14 cellular contexts compared by ENCODE assay signal in the genomic region with DNA sequence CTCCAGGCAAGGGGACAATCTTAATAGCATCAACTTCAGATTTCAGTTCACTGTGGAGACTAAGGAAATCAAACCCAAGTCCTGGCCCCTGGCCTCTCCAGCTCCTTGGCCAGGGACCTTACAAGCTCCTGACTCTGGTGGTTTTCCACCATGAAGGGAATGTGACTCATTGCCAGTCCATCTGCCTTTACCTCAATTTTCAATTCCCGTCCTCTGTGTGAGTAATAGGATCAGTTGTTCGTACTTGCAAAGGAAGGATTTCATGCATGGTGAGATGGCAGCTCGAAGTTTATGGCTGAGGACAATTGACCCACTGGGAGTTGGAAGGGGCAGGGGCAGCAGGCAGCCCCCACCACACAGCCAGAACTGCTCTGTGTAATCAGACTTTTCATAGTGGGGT. TPM values are rescaled to one million over a fixed set of nuclear protein-coding genes. Genes with fewer than 3 reads are reported as not detected.
A peak's percentile ranks its signal among the peaks of the same experiment; 100 is the strongest.
DNase-seq lines count a peak whose midpoint lies in the region; ATAC-seq and TF ChIP-seq lines count a peak whose summit lies in the region.
"Had no signal": no experiment of that assay in that cellular context is flagged by ENCODE, and none has a peak within 500 bp of the region (broad histone marks: within the 10 kb centered on the region; RNA-seq: fewer than 3 reads in every experiment).

No MANE protein-coding gene starts in this region.

- no peak for TF ChIP-seq POLR2A in heart left ventricle (IDR thresholded peaks at IDR 0.05)

- no peak overlapping the region for H3K4me3 ChIP-seq in choroid plexus epithelial cell (ENCODE audit: low read depth, low read length)
- no peak overlapping the region for H3K4me3 ChIP-seq in heart left ventricle
- no peak overlapping the region for H3K4me3 ChIP-seq in SJCRH30
- H3K4me3 ChIP-seq: skin epidermis had no signal

- H3K9me3 Mint-ChIP-seq in activated naive CD8-positive, alpha-beta T cell treated with anti-CD3 and anti-CD28 coated beads for 36 hours, result no peaks in the 10 kb centered on the region
- H3K9me3 Mint-ChIP-seq: H9; stimulated activated naive CD8-positive, alpha-beta T cell treated with anti-CD3 and anti-CD28 coated beads, Interleukin-15, Interleukin-2, amounts not matched to agents 100 ng/mL and 50 ng/mL, for 24 hours had no signal

- H3K36me3 ChIP-seq in heart left ventricle (no peaks in the 10 kb centered on the region), SJCRH30 (no peaks in the 10 kb centered on the region)

- no peak overlapping the region for H3K27ac Mint-ChIP-seq in activated naive CD8-positive, alpha-beta T cell treated with anti-CD3 and anti-CD28 coated beads for 36 hours
- H3K27ac Mint-ChIP-seq: H9; stimulated activated naive CD8-positive, alpha-beta T cell treated with anti-CD3 and anti-CD28 coated beads, Interleukin-15, Interleukin-2, amounts not matched to agents 100 ng/mL and 50 ng/mL, for 24 hours had no signal

- intact Hi-C loops in heart left ventricle (cut with DNase I), result no loop called here

- H3K27me3 ChIP-seq in heart left ventricle, result no peaks in the 10 kb centered on the region
- 0 out of 2 replicates have a peak, but pooled peaks cover 3% of the 10 kb centered on the region for H3K27me3 ChIP-seq in SJCRH30

- no peaks in the 10 kb centered on the region for H3K4me1 Mint-ChIP-seq in activated naive CD8-positive, alpha-beta T cell treated with anti-CD3 and anti-CD28 coated beads for 36 hours
- H3K4me1 Mint-ChIP-seq: H9 had no signal

- H3K4me3 Mint-ChIP-seq in activated naive CD8-positive, alpha-beta T cell treated with anti-CD3 and anti-CD28 coated beads for 36 hours, result no peak overlapping the region
- H3K4me3 Mint-ChIP-seq: H9; stimulated activated naive CD8-positive, alpha-beta T cell treated with anti-CD3 and anti-CD28 coated beads, Interleukin-15, Interleukin-2, amounts not matched to agents 100 ng/mL and 50 ng/mL, for 24 hours had no signal

- no peaks in the 10 kb centered on the region for H3K4me1 ChIP-seq in heart left ventricle
- no peaks in the 10 kb centered on the region for H3K4me1 ChIP-seq in SJCRH30

- ATAC-seq in heart left ventricle, result no peak

- DNase-seq in AG08395 (ENCODE audit: low spot score) (peak; percentile 63), HS-5 (ENCODE audit: low read depth) (peak; percentile 63), choroid plexus epithelial cell (ENCODE audit: low read depth) (peak; percentile 81), kidney glomerular epithelial cell (lab: John Stamatoyannopoulos, UW) (peak; percentile 29), heart left ventricle (no peak), NCI-H2196 treated with DMSO at 0.1 percent for 48 hours (lab: John Stamatoyannopoulos, UW; ENCODE audit: unreplicated experiment) (no peak), SJCRH30 (no peak)
- no peak for DNase-seq in activated naive CD8-positive, alpha-beta T cell treated with anti-CD3 and anti-CD28 coated beads for 36 hours
- DNase-seq: activated naive CD4-positive, alpha-beta T cell; H9; mesendoderm; NCI-H2107 had no signal

- TF ChIP-seq CTCF in choroid plexus epithelial cell (conservative IDR thresholded peaks at IDR 0.05; ENCODE audit: low read depth, low read length), result no peak
- TF ChIP-seq CTCF in heart left ventricle (IDR thresholded peaks at IDR 0.05), result no peak

- H3K9me3 ChIP-seq in heart left ventricle, result no peaks in the 10 kb centered on the region
- no peaks in the 10 kb centered on the region for H3K9me3 ChIP-seq in SJCRH30 (replicated peaks)

- 77 to 83% (median 79%) methylated on average over 3 of the region's 3 CpGs for WGBS in heart left ventricle, 4 donors

- no peaks in the 10 kb centered on the region for H3K36me3 Mint-ChIP-seq in activated naive CD8-positive, alpha-beta T cell treated with anti-CD3 and anti-CD28 coated beads for 36 hours

- H3K27me3 Mint-ChIP-seq in activated naive CD8-positive, alpha-beta T cell treated with anti-CD3 and anti-CD28 coated beads for 36 hours, result no peaks in the 10 kb centered on the region

- no peak overlapping the region for H3K27ac ChIP-seq in heart left ventricle
- no peak overlapping the region for H3K27ac ChIP-seq in SJCRH30

RNA-seq across cellular contexts. Expression of a gene that starts 42.5 kb away (rescaled TPM):
- total RNA-seq in heart left ventricle, result 1 to 10 TPM in 1 of 9 donors, under 1 TPM in 7, not detected in 1; 0.19 to 1.5 (median 0.35) TPM
- polyA plus RNA-seq in heart left ventricle, result 1 to 10 TPM in 1 of 2 donors, under 1 TPM in 1; 0.42 to 1.1 TPM
- under 1 TPM; 0.27 to 0.30 TPM for total RNA-seq in activated naive CD8-positive, alpha-beta T cell treated with anti-CD3 and anti-CD28 coated beads for 36 hours
- total RNA-seq in SJCRH30 (2014; rRNA removed; shearing (Covaris generic)), result not detected in 2 replicates
- total RNA-seq: H9 had no signal

Comparison
In these comparisons a context has a peak if more than half of its experiments do, and no peak if none do; other contexts are left out.
1. DNase-seq: peak in AG08395 (single experiment), HS-5 (single experiment), choroid plexus epithelial cell (single experiment) and kidney glomerular epithelial cell (single experiment); none in heart left ventricle (0 of 5), activated naive CD8-positive, alpha-beta T cell treated with anti-CD3 and anti-CD28 coated beads for 36 hours (single experiment), NCI-H2196 treated with DMSO at 0.1 percent for 48 hours (single experiment) and SJCRH30 (0 of 2).